In genomic region chr6:33391278-33392167, GRCh38 we compare ENCODE assay signal across 8 cellular contexts. TPM values are rescaled to one million over a fixed set of nuclear protein-coding genes. Genes with fewer than 3 reads are reported as not detected.
DNase-seq lines count a peak whose midpoint lies in the region; ATAC-seq and TF ChIP-seq lines count a peak whose summit lies in the region.

KIFC1 (plus strand) TSS chr6:33391823; CDS start chr6:33391986, 163 bp downstream.

- H3K27ac ChIP-seq in liver (ENCODE audit: low read depth in 1 of 2, low read length in 2 of 2), result peak within 1 kb of the TSS; percentile 78 to 81

- under 1% methylated on average over 90 of the region's 90 CpGs for WGBS in liver

- H3K4me3 ChIP-seq in liver (ENCODE audit: low read depth in 1 of 3, low read length in 3 of 3), result peak within 1 kb of the TSS; percentile 43 to 58 (median 56)

- peak; percentile 98 for TF ChIP-seq CTCF in liver (IDR thresholded peaks at IDR 0.05; ENCODE audit: low read depth, low read length, missing input control)

- peak; percentile 87 to 94 for TF ChIP-seq RAD21 in liver (IDR thresholded peaks at IDR 0.05)

- H3K4me1 ChIP-seq in liver (ENCODE audit: control insufficient read depth in 4 of 4, insufficient read depth in 4 of 4, low read length in 3 of 4), result peaks cover 0 to 10% (median 8%) of the 10 kb centered on the region in 4 donors

- ATAC-seq in GM19372 (IDR thresholded peaks at IDR 0.05; ENCODE audit: low read depth, unreplicated experiment) (peak; percentile 83), HG03565 (IDR thresholded peaks at IDR 0.05; ENCODE audit: unreplicated experiment) (peak; percentile 79)

- no peaks in the 10 kb centered on the region for H3K36me3 ChIP-seq in liver (ENCODE audit: control insufficient read depth in 4 of 4, insufficient read depth in 3 of 4, low read depth in 1 of 4, low read length in 3 of 4)

- DNase-seq in CD1c-positive myeloid dendritic cell (ENCODE audit: extremely low spot score) (peak; percentile 100), NCI-H774 (lab: John Stamatoyannopoulos, UW) (peak; percentile 99), dermis microvascular lymphatic vessel endothelial cell (ENCODE audit: low read depth in 2 of 2) (peak; percentile 99 to 100)
- DNase-seq in activated CD4-positive, alpha-beta T cell treated with anti-CD3 and anti-CD28 coated beads, Interleukin-2, amount 50 U/mL, for 48 hours, result peak; percentile 99
- peak; percentile 96 to 98 for DNase-seq in stimulated activated CD4-positive, alpha-beta T cell treated with anti-CD3 and anti-CD28 coated beads, Interleukin-4, amount 100 ng/mL, for 4 hours

- no peaks in the 10 kb centered on the region for H3K9me3 ChIP-seq in liver (ENCODE audit: control insufficient read depth in 4 of 4, low read length in 3 of 4)

- H3K27me3 ChIP-seq in liver (ENCODE audit: control insufficient read depth in 4 of 4, insufficient read depth in 4 of 4, low read length in 3 of 4), result no peaks in the 10 kb centered on the region

- peak within 1 kb of the TSS in 1 of 2 donors; percentile 46 for H3K9ac ChIP-seq in liver (ENCODE audit: low read depth in 1 of 2, low read length in 2 of 2)

TF ChIP-seq in liver, 16 proteins besides CTCF, POLR2A, EP300 and RAD21:
- TF ChIP-seq JUND (IDR thresholded peaks at IDR 0.05) (peak; percentile 46 to 68), FOXA2 (IDR thresholded peaks at IDR 0.05) (no peak), ATF3 (IDR thresholded peaks at IDR 0.05) (peak; percentile 28), MAX (IDR thresholded peaks at IDR 0.05) (peak; percentile 95), EGR1 (IDR thresholded peaks at IDR 0.05; ENCODE audit: low read depth in 2 of 2) (peak; percentile 81 to 87), ZBTB33 (IDR thresholded peaks at IDR 0.05) (peak; percentile 70), SP1 (IDR thresholded peaks at IDR 0.05) (peak; percentile 94), REST (IDR thresholded peaks at IDR 0.05) (peak; percentile 78), YY1 (IDR thresholded peaks at IDR 0.05) (peak; percentile 91), TAF1 (conservative IDR thresholded peaks at IDR 0.05) (no peak), NR2F2 (IDR thresholded peaks at IDR 0.05) (peak; percentile 16), GABPA (IDR thresholded peaks at IDR 0.05 in 1 of 2, conservative IDR thresholded peaks at IDR 0.05 in 1 of 2) (peak; percentile 97 to 99), FOXA1 (IDR thresholded peaks at IDR 0.05) (peak; percentile 71), HNF4G (IDR thresholded peaks at IDR 0.05) (no peak), HNF4A (conservative IDR thresholded peaks at IDR 0.05) (peak in 1 of 2 donors; percentile 39), RXRA (IDR thresholded peaks at IDR 0.05) (peak; percentile 62 to 71)

RNA-seq across cellular contexts. Expression of gene KIFC1, which starts in this region (rescaled TPM):
- total RNA-seq in dermis microvascular lymphatic vessel endothelial cell, result 9.9 and 16.7 TPM in 2 replicates
- total RNA-seq in liver, result 10 to 100 TPM in 1 of 2 donors, under 1 TPM in 1; 0.08 to 30.0 TPM
- polyA plus RNA-seq in liver, result 1 to 10 TPM in 1 of 2 donors, under 1 TPM in 1; 0.29 to 2.2 TPM

Comparison
In these comparisons a context has a peak if more than half of its experiments do, and no peak if none do; other contexts are left out.
1. Peak in every context shown above with its lines: DNase-seq, ATAC-seq, H3K4me3 ChIP-seq and H3K27ac ChIP-seq.